ENCODE assay signal across 21 cellular contexts in the genomic region with DNA sequence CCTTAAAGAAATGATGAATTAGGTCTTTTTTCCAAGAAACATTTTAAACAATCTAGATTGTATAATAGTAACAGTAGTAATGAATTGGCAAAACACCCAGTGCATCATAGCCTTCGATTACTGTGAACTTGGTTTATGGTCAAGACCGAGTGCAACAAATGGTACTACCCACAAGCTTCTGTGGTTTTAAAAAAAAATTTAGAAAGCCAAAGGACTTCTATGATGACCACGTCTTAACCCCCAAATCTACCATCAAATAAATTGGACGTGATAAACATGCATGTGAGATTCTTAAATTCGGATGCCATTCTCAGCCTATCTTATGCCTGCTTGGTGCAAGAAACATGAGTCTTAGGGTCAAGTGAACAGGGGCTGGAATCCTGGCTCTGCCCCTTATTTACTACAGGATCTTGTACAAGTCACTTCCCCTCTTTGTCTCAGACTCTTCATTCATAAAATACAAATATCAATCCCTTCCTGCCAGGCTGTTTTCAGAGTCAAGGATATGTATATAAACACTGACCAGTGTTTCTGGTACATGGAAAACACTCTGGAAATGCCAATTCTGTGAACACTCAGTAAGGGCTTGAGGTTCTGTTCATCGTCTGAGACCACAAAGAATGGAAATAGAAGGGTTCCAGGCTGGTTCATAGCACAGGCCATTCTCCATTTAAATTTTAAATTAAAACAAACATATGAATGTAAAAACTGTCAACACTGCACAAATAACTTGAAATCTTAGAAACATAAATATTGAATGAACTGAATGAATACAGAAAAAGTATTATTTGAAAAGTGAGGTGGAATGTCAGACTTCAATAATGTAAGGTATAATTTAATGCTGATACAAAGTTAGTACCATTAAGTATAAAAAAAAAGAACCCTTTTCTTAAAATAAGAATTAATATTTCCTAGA.
DNase-seq lines count a peak whose midpoint lies in the region; ATAC-seq, FAIRE-seq and TF ChIP-seq lines count a peak whose summit lies in the region.
"Had no signal": no experiment of that assay in that cellular context is flagged by ENCODE, and none has a peak within 500 bp of the region (broad histone marks: within the 10 kb centered on the region; RNA-seq: fewer than 3 reads in every experiment).

No MANE protein-coding gene starts in this region.

- TF ChIP-seq POLR2A in A549 (IDR thresholded peaks at IDR 0.05; ENCODE audit: low read length): no peak

- H3K27me3 Mint-ChIP-seq in brain: peaks cover 9% of the 10 kb centered on the region
- no peaks in the 10 kb centered on the region for H3K27me3 Mint-ChIP-seq in natural killer cell (ENCODE audit: low read depth in 2 of 2)
- H3K27me3 Mint-ChIP-seq: activated B cell treated with CpG ODN at 0.5 μM for 24 hours; activated naive CD8-positive, alpha-beta T cell treated with anti-CD3 and anti-CD28 coated beads for 36 hours; dendritic cell treated with granulocyte-macrophage colony-stimulating factor and Interleukin-4, amounts not matched to agents 40 ng/mL and 50 ng/mL, for 4 days had no signal

- TF ChIP-seq CTCF in A549 (IDR thresholded peaks at IDR 0.05) (no peak), Loucy (conservative IDR thresholded peaks at IDR 0.05; ENCODE audit: low read length) (no peak), brain (conservative IDR thresholded peaks at IDR 0.05) (no peak), natural killer cell (IDR thresholded peaks at IDR 0.05) (no peak)

- H3F3A ChIP-seq in Loucy (ENCODE audit: low read depth): no peaks in the 10 kb centered on the region; the same call in 1 of the 2 replicates

- no peaks in the 10 kb centered on the region for H3K36me3 ChIP-seq in Loucy (ENCODE audit: insufficient read depth, low read length)
- H3K36me3 ChIP-seq: brain microvascular endothelial cell, spleen had no signal

- TF ChIP-seq EP300 in A549 (IDR thresholded peaks at IDR 0.05): no peak

- peak overlapping the region; percentile 54 to 100 (median 76) for H3K27ac Mint-ChIP-seq in brain
- H3K27ac Mint-ChIP-seq in natural killer cell: peak overlapping the region; percentile 82 to 97
- H3K27ac Mint-ChIP-seq: activated B cell treated with CpG ODN at 0.5 μM for 24 hours; activated naive CD8-positive, alpha-beta T cell treated with anti-CD3 and anti-CD28 coated beads for 36 hours; activated T-cell treated with anti-CD3 and anti-CD28 coated beads, Interleukin-2, amount 50 U/mL, for 72 hours; dendritic cell treated with granulocyte-macrophage colony-stimulating factor and Interleukin-4, amounts not matched to agents 40 ng/mL and 50 ng/mL, for 4 days had no signal

- H3K4me1 Mint-ChIP-seq in brain: peaks cover 57% of the 10 kb centered on the region
- peaks cover 57 to 75% of the 10 kb centered on the region in 2 donors for H3K4me1 Mint-ChIP-seq in natural killer cell

- intact Hi-C loops in natural killer cell (cut with micrococcal nuclease): no loop called here

- H2AFZ ChIP-seq in Loucy (ENCODE audit: low read length): no peak overlapping the region

- ATAC-seq in A549 (no peak), natural killer cell (no peak)
- ATAC-seq: activated T-cell treated with anti-CD3 and anti-CD28 coated beads, Interleukin-2, amount 50 U/mL, for 72 hours; esophagus mucosa had no signal

- H3K27ac ChIP-seq in A549: no peak overlapping the region
- H3K27ac ChIP-seq: brain microvascular endothelial cell, SJCRH30, spleen had no signal

- CTCF ChIA-PET in A549 (lab: Yijun Ruan, JAX): interaction anchor here (0.7 to 6.1 kb wide), 3 partner anchors 13 to 46 kb away, joined by 5 to 37 read pairs (median 5); no protein-coding TSS in a partner anchor

- POLR2A ChIA-PET in A549 (lab: Yijun Ruan, JAX): no interaction called here

- peaks cover 95% of the 10 kb centered on the region for H3K79me2 ChIP-seq in Loucy (ENCODE audit: insufficient read depth, low read length)

- no peak for DNase-seq in A549 (ENCODE audit: low read depth in 1 of 2, low spot score in 1 of 2)
- DNase-seq in natural killer cell: no peak
- DNase-seq in NCI-H2081 treated with DMSO at 0.1 percent for 48 hours (lab: John Stamatoyannopoulos, UW): no peak
- DNase-seq in activated naive CD4-positive, alpha-beta T cell (lab: John Stamatoyannopoulos, UW): no peak
- DNase-seq in activated CD4-positive, alpha-beta T cell treated with anti-CD3 and anti-CD28 coated beads, Interleukin-2, amount 50 U/mL, for 48 hours: no peak
- DNase-seq in GOT3 (lab: John Stamatoyannopoulos, UW): no peak
- DNase-seq: activated B cell treated with CpG ODN at 0.5 μM for 24 hours; activated naive CD8-positive, alpha-beta T cell treated with anti-CD3 and anti-CD28 coated beads for 36 hours; activated T-cell treated with anti-CD3 and anti-CD28 coated beads, Interleukin-2, amount 50 U/mL, for 72 hours; brain microvascular endothelial cell; NCI-H187; NCI-H510A treated with DMSO at 0.1 percent for 48 hours; posterior cingulate gyrus; spleen; T-helper 2 cell had no signal

- H3K4me3 ChIP-seq in A549 (no peak overlapping the region), Loucy (ENCODE audit: low read length, poor library complexity, severe bottlenecking) (peak overlapping the region; percentile 86)
- H3K4me3 ChIP-seq: SJCRH30, spleen had no signal

- no peak for TF ChIP-seq RAD21 in A549 (conservative IDR thresholded peaks at IDR 0.05 in 1 of 2, IDR thresholded peaks at IDR 0.05 in 1 of 2)

- no peaks in the 10 kb centered on the region for H3K9me2 ChIP-seq in Loucy (replicated peaks; ENCODE audit: low read depth, low read length)

- peaks cover 46% of the 10 kb centered on the region for H3K4me1 ChIP-seq in A549
- H3K4me1 ChIP-seq in Loucy (ENCODE audit: insufficient read depth, low read length, poor library complexity, severe bottlenecking): peaks cover 60% of the 10 kb centered on the region

- H3K36me3 Mint-ChIP-seq in brain (peaks cover 24% of the 10 kb centered on the region), natural killer cell (no peaks in the 10 kb centered on the region)

- H3K9me3 ChIP-seq in A549: no peaks in the 10 kb centered on the region
- no peaks in the 10 kb centered on the region for H3K9me3 ChIP-seq in Loucy (ENCODE audit: insufficient read depth, low read depth, low read length)
- H3K9me3 ChIP-seq: SJCRH30, spleen had no signal

- peaks cover 68% of the 10 kb centered on the region for H4K20me1 ChIP-seq in Loucy (ENCODE audit: insufficient read depth, low read length, poor library complexity, severe bottlenecking)

- peak overlapping the region; percentile 69 to 97 (median 92) for H3K4me3 Mint-ChIP-seq in brain
- H3K4me3 Mint-ChIP-seq in natural killer cell: peak overlapping the region; percentile 74
- H3K4me3 Mint-ChIP-seq: activated B cell treated with CpG ODN at 0.5 μM for 24 hours; activated naive CD8-positive, alpha-beta T cell treated with anti-CD3 and anti-CD28 coated beads for 36 hours; activated T-cell treated with anti-CD3 and anti-CD28 coated beads, Interleukin-2, amount 50 U/mL, for 72 hours; dendritic cell treated with granulocyte-macrophage colony-stimulating factor and Interleukin-4, amounts not matched to agents 40 ng/mL and 50 ng/mL, for 4 days had no signal

- H3K27me3 ChIP-seq in Loucy (ENCODE audit: insufficient read depth, low read length, poor library complexity, severe bottlenecking): no peaks in the 10 kb centered on the region
- H3K27me3 ChIP-seq: brain microvascular endothelial cell, SJCRH30, spleen had no signal

- H3K9ac ChIP-seq in Loucy (ENCODE audit: low read depth, low read length, poor library complexity, severe bottlenecking): peak overlapping the region; percentile 98

- FAIRE-seq in A549 (lab: Jason Lieb, UNC): no peak
- FAIRE-seq: A204.1 had no signal

- no peak overlapping the region for H3K4me2 ChIP-seq in A549
- peak overlapping the region; percentile 71 for H3K4me2 ChIP-seq in Loucy (ENCODE audit: low read depth, low read length, poor library complexity, severe bottlenecking)

- 87% methylated on average over 6 of the region's 6 CpGs for WGBS in A549 (ENCODE audit: missing lambda C conversion rate)

- no peaks in the 10 kb centered on the region for H3K9me3 Mint-ChIP-seq in brain
- H3K9me3 Mint-ChIP-seq in natural killer cell: no peaks in the 10 kb centered on the region
- H3K9me3 Mint-ChIP-seq: activated B cell treated with CpG ODN at 0.5 μM for 24 hours; activated naive CD8-positive, alpha-beta T cell treated with anti-CD3 and anti-CD28 coated beads for 36 hours; activated T-cell treated with anti-CD3 and anti-CD28 coated beads, Interleukin-2, amount 50 U/mL, for 72 hours; dendritic cell treated with granulocyte-macrophage colony-stimulating factor and Interleukin-4, amounts not matched to agents 40 ng/mL and 50 ng/mL, for 4 days had no signal

TF ChIP-seq in A549, 52 proteins besides CTCF, POLR2A, EP300 and RAD21:
- TF ChIP-seq MAFK (IDR thresholded peaks at IDR 0.05; ENCODE audit: partially characterized antibody): peak; percentile 50
- TF ChIP-seq RNF2 (IDR thresholded peaks at IDR 0.05; ENCODE audit: borderline replicate concordance, low read depth): no peak
TF ChIP-seq in A549: peak in this region for 1.
